Comparison of ENCODE assay signal across 32 cellular contexts in genomic region chr2:168294409-168294808, GRCh38.
"Had no signal": no experiment of that assay in that cellular context is flagged by ENCODE, and none has a peak within 500 bp of the region (broad histone marks: within the 10 kb centered on the region; RNA-seq: fewer than 3 reads in every experiment).

No MANE protein-coding gene starts in this region.

- H3K27me3 ChIP-seq: MG63 had no signal

- H3K36me3 ChIP-seq: MG63 had no signal

- H3K9me3 ChIP-seq: MG63 had no signal

- H3K4me2 ChIP-seq: KMS-11 had no signal

- H3K27ac ChIP-seq: KMS-11 had no signal

- H3K4me3 ChIP-seq: MG63 had no signal

- DNase-seq: Kasumi-1, MG63, MM.1S, MV-4-11, NCI-H1048, NCI-H1092, NCI-H1092 treated with DMSO at 0.1 percent for 48 hours, NCI-H1105, NCI-H1105 treated with DMSO at 0.1 percent for 48 hours, NCI-H1417, NCI-H1417 treated with DMSO at 0.1 percent for 48 hours, NCI-H1436, NCI-H1436 treated with DMSO at 0.1 percent for 48 hours, NCI-H146, NCI-H1694, NCI-H187, NCI-H187 treated with DMSO at 0.1 percent for 48 hours, NCI-H1930, NCI-H2029, NCI-H2029 treated with DMSO at 0.1 percent for 48 hours, NCI-H2081, NCI-H2081 treated with DMSO at 0.1 percent for 48 hours, NCI-H2107, NCI-H2171, NCI-H2171 treated with DMSO at 0.1 percent for 48 hours, NCI-H2227 treated with DMSO at 0.1 percent for 48 hours, NCI-H226, NCI-H345, NCI-H446, NCI-H446 treated with DMSO at 0.1 percent for 48 hours, NCI-H510A had no signal

- H3K9ac ChIP-seq: KMS-11 had no signal
